ENCODE assay signal across 10 cellular contexts in genomic region chr2:47488870-47489584, GRCh38.
DNase-seq lines count a peak whose midpoint lies in the region; ATAC-seq and TF ChIP-seq lines count a peak whose summit lies in the region.
"Had no signal": no experiment of that assay in that cellular context is flagged by ENCODE, and none has a peak within 500 bp of the region (broad histone marks: within the 10 kb centered on the region; RNA-seq: fewer than 3 reads in every experiment).

No MANE protein-coding gene starts in this region.

- H3K36me3 Mint-ChIP-seq in activated naive CD4-positive, alpha-beta T cell treated with anti-CD3 and anti-CD28 coated beads, Interleukin-2, amount 50 U/mL, for 72 hours, result peaks cover 0 to 10% of the 10 kb centered on the region in 2 donors

- DNase-seq in AG10803 (ENCODE audit: low read depth) (peak; percentile 85), HS-27A (ENCODE audit: low read depth) (peak; percentile 51), adrenal gland (peak in 5 of 7 donors; percentile 28 to 65 (median 59)), iris pigment epithelial cell (ENCODE audit: low read depth) (peak; percentile 95)
- DNase-seq in activated naive CD4-positive, alpha-beta T cell treated with anti-CD3 and anti-CD28 coated beads, Interleukin-2, amount 50 U/mL, for 72 hours (ENCODE audit: low spot score in 2 of 2), result no peak
- DNase-seq: NCI-H2107 had no signal

- H3K9me3 ChIP-seq in adrenal gland (replicated peaks in 1 of 3), result no peaks in the 10 kb centered on the region

- no peaks in the 10 kb centered on the region for H3K27me3 ChIP-seq in adrenal gland

- TF ChIP-seq CTCF in AG10803 (conservative IDR thresholded peaks at IDR 0.05; ENCODE audit: low read length) (no peak), adrenal gland (IDR thresholded peaks at IDR 0.05) (no peak)

- TF ChIP-seq POLR2A in adrenal gland (IDR thresholded peaks at IDR 0.05), result no peak

- no peak overlapping the region for H3K4me3 ChIP-seq in AG10803 (ENCODE audit: low read length)
- no peak overlapping the region for H3K4me3 ChIP-seq in adrenal gland

- WGBS in adrenal gland, 4 donors, result 70 to 78% (median 75%) methylated on average over 9 of the region's 9 CpGs

- no peaks in the 10 kb centered on the region for H3K9me3 Mint-ChIP-seq in activated naive CD4-positive, alpha-beta T cell treated with anti-CD3 and anti-CD28 coated beads, Interleukin-2, amount 50 U/mL, for 72 hours

- ATAC-seq in HG02678 (IDR thresholded peaks at IDR 0.05; ENCODE audit: unreplicated experiment) (no peak), GM21447 (IDR thresholded peaks at IDR 0.05; ENCODE audit: unreplicated experiment) (no peak), HG03135 (IDR thresholded peaks at IDR 0.05; ENCODE audit: unreplicated experiment) (no peak)
- ATAC-seq in activated naive CD4-positive, alpha-beta T cell treated with anti-CD3 and anti-CD28 coated beads, Interleukin-2, amount 50 U/mL, for 72 hours, result no peak

- no peaks in the 10 kb centered on the region for H3K36me3 ChIP-seq in adrenal gland (replicated peaks in 1 of 2)

- H3K27ac ChIP-seq in adrenal gland, result no peak overlapping the region

- no peak overlapping the region for H3K27ac Mint-ChIP-seq in activated naive CD4-positive, alpha-beta T cell treated with anti-CD3 and anti-CD28 coated beads, Interleukin-2, amount 50 U/mL, for 72 hours
- H3K27ac Mint-ChIP-seq: activated naive CD4-positive, alpha-beta T cell treated with anti-CD3 and anti-CD28 coated beads, Interleukin-2, amount 50 U/mL, for 24 hours had no signal

- intact Hi-C loops in adrenal gland (cut with DNase I), result no loop called here

- no peaks in the 10 kb centered on the region for H3K4me1 ChIP-seq in adrenal gland (replicated peaks in 1 of 2)

Comparison
In these comparisons a context has a peak if more than half of its experiments do, and no peak if none do; other contexts are left out.
1. DNase-seq: peak in AG10803 (single experiment), HS-27A (single experiment), adrenal gland (5 of 7) and iris pigment epithelial cell (single experiment); none in activated naive CD4-positive, alpha-beta T cell treated with anti-CD3 and anti-CD28 coated beads, Interleukin-2, amount 50 U/mL, for 72 hours (0 of 2).